22 cellular contexts compared by ENCODE assay signal in the genomic region with DNA sequence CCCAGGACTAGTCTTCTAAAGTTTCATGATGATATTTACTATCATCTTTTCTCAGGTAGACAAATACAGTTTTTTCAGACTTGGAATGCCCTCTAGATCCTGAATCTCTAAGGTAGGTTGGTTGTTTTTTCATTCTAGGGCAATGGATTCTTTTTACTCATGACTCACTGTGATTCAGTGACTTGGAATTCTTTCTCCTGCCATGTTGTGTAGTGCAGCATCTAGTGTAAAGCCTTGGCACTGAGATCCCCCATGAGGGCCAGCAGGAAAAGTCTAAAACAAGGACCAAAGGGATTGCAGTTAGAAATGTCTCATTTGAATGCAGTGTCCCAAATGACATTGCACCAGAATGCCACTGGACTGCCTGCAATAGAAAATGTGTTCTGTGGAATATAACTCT.
DNase-seq lines count a peak whose midpoint lies in the region; ATAC-seq, FAIRE-seq and TF ChIP-seq lines count a peak whose summit lies in the region.
"Had no signal": no experiment of that assay in that cellular context is flagged by ENCODE, and none has a peak within 500 bp of the region (broad histone marks: within the 10 kb centered on the region; RNA-seq: fewer than 3 reads in every experiment).

No MANE protein-coding gene starts in this region.

- no peak overlapping the region for H3K27ac ChIP-seq in RWPE2 (ENCODE audit: poor library complexity, severe bottlenecking)
- no peak overlapping the region for H3K27ac ChIP-seq in fibroblast of lung (ENCODE audit: insufficient read depth, low read length)
- H3K27ac ChIP-seq: neural progenitor cell, right atrium auricular region, uterus had no signal

- H3K4me2 ChIP-seq in fibroblast of lung (ENCODE audit: extremely low read depth, insufficient read depth, low read length): no peak overlapping the region
- H3K4me2 ChIP-seq: neural progenitor cell had no signal

- H3K36me3 ChIP-seq in RWPE2 (ENCODE audit: low read depth) (no peaks in the 10 kb centered on the region), fibroblast of lung (ENCODE audit: control insufficient read depth, insufficient read depth, low read length) (no peaks in the 10 kb centered on the region)
- H3K36me3 ChIP-seq: right atrium auricular region, uterus had no signal

- H4K20me1 ChIP-seq in fibroblast of lung (ENCODE audit: control insufficient read depth, extremely low read depth, insufficient read depth, low read length): no peaks in the 10 kb centered on the region

- H3K4me3 Mint-ChIP-seq in activated T-cell treated with anti-CD3 and anti-CD28 coated beads, Interleukin-2, amount 50 U/mL, for 72 hours: no peak overlapping the region
- H3K4me3 Mint-ChIP-seq: mesothelial cell of epicardium, neural progenitor cell, T-cell had no signal

- H3K79me2 ChIP-seq in fibroblast of lung (ENCODE audit: control insufficient read depth, insufficient read depth, low read length): no peaks in the 10 kb centered on the region

- H3K4me1 ChIP-seq in RWPE2 (ENCODE audit: insufficient read depth, poor library complexity, severe bottlenecking): no peaks in the 10 kb centered on the region
- no peaks in the 10 kb centered on the region for H3K4me1 ChIP-seq in fibroblast of lung (ENCODE audit: control insufficient read depth, extremely low read depth, insufficient read depth, low read length)
- H3K4me1 ChIP-seq: neural progenitor cell, right atrium auricular region, uterus had no signal

- no peaks in the 10 kb centered on the region for H3K27me3 Mint-ChIP-seq in activated T-cell treated with anti-CD3 and anti-CD28 coated beads, Interleukin-2, amount 50 U/mL, for 72 hours (ENCODE audit: low read depth)
- H3K27me3 Mint-ChIP-seq: T-cell had no signal

- H3K9me3 Mint-ChIP-seq in activated T-cell treated with anti-CD3 and anti-CD28 coated beads, Interleukin-2, amount 50 U/mL, for 72 hours: peaks cover 2% of the 10 kb centered on the region in 2 donors

- FAIRE-seq in GM19239 (lab: Jason Lieb, UNC): no peak
- FAIRE-seq: HepG2, islet of Langerhans had no signal

- H3K27me3 ChIP-seq in RWPE2 (ENCODE audit: insufficient read depth, poor library complexity, severe bottlenecking) (no peaks in the 10 kb centered on the region), fibroblast of lung (ENCODE audit: control insufficient read depth, insufficient read depth, low read length) (no peaks in the 10 kb centered on the region)
- H3K27me3 ChIP-seq: neural progenitor cell, right atrium auricular region, uterus had no signal

- peak; percentile 20 for DNase-seq in Daoy (ENCODE audit: low read depth)
- no peak for DNase-seq in RWPE2 (ENCODE audit: low spot score)
- peak; percentile 67 to 68 for DNase-seq in fibroblast of lung (ENCODE audit: low read depth in 2 of 2)
- peak; percentile 20 for DNase-seq in non-pigmented ciliary epithelial cell (ENCODE audit: low read depth)
- DNase-seq in activated T-cell treated with anti-CD3 and anti-CD28 coated beads, Interleukin-2, amount 50 U/mL, for 72 hours: no peak
- no peak for DNase-seq in GM19239 (ENCODE audit: insufficient read length, low spot score)
- no peak for DNase-seq in UCSD-AML1 (lab: John Stamatoyannopoulos, UW; ENCODE audit: unreplicated experiment)
- no peak for DNase-seq in glomerular visceral epithelial cell (ENCODE audit: extremely low spot score)
- DNase-seq: activated naive CD4-positive, alpha-beta T cell treated with anti-CD3 and anti-CD28 coated beads, Interleukin-2, amount 50 U/mL, for 16 hours; activated T-cell treated with anti-CD3 and anti-CD28 coated beads, Interleukin-2, amount 50 U/mL, for 1 hour; DND-41; GOT3; stimulated activated naive CD8-positive, alpha-beta T cell treated with anti-CD3 and anti-CD28 coated beads, Interleukin-15, Interleukin-2, amounts not matched to agents 100 U/mL and 50 U/mL, for 24 hours; T-cell; uterus had no signal

- ATAC-seq in RWPE2 (ENCODE audit: low read depth): peak; percentile 64; the same call in 1 of the 3 replicates
- no peak for ATAC-seq in activated T-cell treated with anti-CD3 and anti-CD28 coated beads, Interleukin-2, amount 50 U/mL, for 72 hours (replicated peaks in 1 of 2)
- ATAC-seq: esophagus mucosa; HepG2; Right ventricle myocardium inferior; stimulated activated naive CD8-positive, alpha-beta T cell treated with anti-CD3 and anti-CD28 coated beads, Interleukin-15, Interleukin-2, amounts not matched to agents 100 U/mL and 50 U/mL, for 24 hours; T-cell had no signal

- no peak overlapping the region for H3K4me3 ChIP-seq in RWPE2 (ENCODE audit: severe bottlenecking)
- no peak overlapping the region for H3K4me3 ChIP-seq in fibroblast of lung (replicated peaks in 1 of 4; ENCODE audit: control extremely low read depth in 1 of 4, insufficient read depth in 1 of 4, low read depth in 3 of 4, low read length in 4 of 4)
- H3K4me3 ChIP-seq: neural progenitor cell, right atrium auricular region, uterus had no signal

- H3K36me3 Mint-ChIP-seq in activated T-cell treated with anti-CD3 and anti-CD28 coated beads, Interleukin-2, amount 50 U/mL, for 72 hours (ENCODE audit: insufficient read depth in 2 of 2): peaks cover 0 to 1% of the 10 kb centered on the region in 2 donors
- H3K36me3 Mint-ChIP-seq: T-cell had no signal

- no peak for TF ChIP-seq CTCF in RWPE2 (IDR thresholded peaks at IDR 0.05; ENCODE audit: poor library complexity, severe bottlenecking)
- TF ChIP-seq CTCF in fibroblast of lung (conservative IDR thresholded peaks at IDR 0.05 in 1 of 2, IDR thresholded peaks at IDR 0.05 in 1 of 2; ENCODE audit: low read depth in 1 of 2, low read length in 2 of 2): no peak

- H3K9me3 ChIP-seq in RWPE2 (ENCODE audit: severe bottlenecking) (no peaks in the 10 kb centered on the region), fibroblast of lung (ENCODE audit: control insufficient read depth, insufficient read depth, low read depth, low read length) (no peaks in the 10 kb centered on the region)
- H3K9me3 ChIP-seq: uterus had no signal

- H3K27ac Mint-ChIP-seq in activated T-cell treated with anti-CD3 and anti-CD28 coated beads, Interleukin-2, amount 50 U/mL, for 72 hours: no peak overlapping the region
- H3K27ac Mint-ChIP-seq: mesothelial cell of epicardium, neural progenitor cell, T-cell had no signal

- H3K4me1 Mint-ChIP-seq in activated T-cell treated with anti-CD3 and anti-CD28 coated beads, Interleukin-2, amount 50 U/mL, for 72 hours (ENCODE audit: low read depth): no peaks in the 10 kb centered on the region
- H3K4me1 Mint-ChIP-seq: neural progenitor cell, T-cell had no signal

- no peak overlapping the region for H3K9ac ChIP-seq in fibroblast of lung (ENCODE audit: insufficient read depth, low read length)
- H3K9ac ChIP-seq: neural progenitor cell had no signal

- no peak overlapping the region for H2AFZ ChIP-seq in fibroblast of lung (ENCODE audit: low read length)
- H2AFZ ChIP-seq: neural progenitor cell had no signal

Comparison
In these comparisons a context has a peak if more than half of its experiments do, and no peak if none do; other contexts are left out.
1. DNase-seq: peak in Daoy (single experiment), fibroblast of lung (2 of 2) and non-pigmented ciliary epithelial cell (single experiment); none in RWPE2 (single experiment), activated T-cell treated with anti-CD3 and anti-CD28 coated beads, Interleukin-2, amount 50 U/mL, for 72 hours (0 of 2), GM19239 (single experiment), UCSD-AML1 (single experiment) and glomerular visceral epithelial cell (single experiment).